12 cellular contexts compared by ENCODE assay signal in the genomic region with DNA sequence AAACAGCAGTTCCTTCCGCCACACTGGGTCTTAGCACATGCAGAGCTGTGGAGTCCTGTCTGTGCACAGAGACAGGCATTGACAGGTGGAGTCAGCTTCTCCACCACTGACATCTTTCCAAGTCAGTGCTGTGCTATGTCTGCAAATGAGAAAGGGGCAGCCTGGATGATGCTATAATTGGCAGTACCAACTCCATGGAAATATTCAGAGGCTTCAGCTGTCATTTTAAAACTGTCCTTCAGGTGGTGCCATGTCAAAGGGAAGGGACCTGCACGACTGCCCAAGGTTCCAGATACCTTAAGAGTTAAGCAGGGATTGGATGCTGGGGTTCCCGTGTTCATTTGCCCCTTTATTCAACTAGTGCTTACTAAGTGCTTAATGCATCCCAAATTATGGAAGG.
DNase-seq lines count a peak whose midpoint lies in the region; ATAC-seq and TF ChIP-seq lines count a peak whose summit lies in the region.
"Had no signal": no experiment of that assay in that cellular context is flagged by ENCODE, and none has a peak within 500 bp of the region (broad histone marks: within the 10 kb centered on the region; RNA-seq: fewer than 3 reads in every experiment).

No MANE protein-coding gene starts in this region.

- DNase-seq in activated CD4-positive, alpha-beta T cell treated with anti-CD3 and anti-CD28 coated beads, Interleukin-2, amount 10 ng/mL, durations not matched to agents 24 days and 14 days = peak; percentile 70
- no peak for DNase-seq in activated CD4-positive, alpha-beta T cell treated with anti-CD3 and anti-CD28 coated beads for 1 hour
- DNase-seq in NB4 (ENCODE audit: low read depth) (peak; percentile 9), dorsolateral prefrontal cortex (no peak), smooth muscle cell (lab: John Stamatoyannopoulos, UW; ENCODE audit: unreplicated experiment) (no peak), LoVo (ENCODE audit: low spot score) (no peak)
- DNase-seq in activated T-cell treated with anti-CD3 and anti-CD28 coated beads, Interleukin-2, amount 50 U/mL, for 1 hour = no peak
- DNase-seq: C1 segment of cervical spinal cord, naive B cell had no signal

- H3K27ac ChIP-seq in dorsolateral prefrontal cortex (peak overlapping the region in 6 of 59 donors; percentile 8 to 59 (median 22)), smooth muscle cell (ENCODE audit: low read depth) (no peak overlapping the region)
- H3K27ac ChIP-seq: SK-N-MC had no signal

- H3K27me3 Mint-ChIP-seq in activated CD4-positive, alpha-beta T cell treated with anti-CD3 and anti-CD28 coated beads, Interleukin-2, amount 10 ng/mL, durations not matched to agents 24 days and 14 days = peaks cover 17% of the 10 kb centered on the region
- H3K27me3 Mint-ChIP-seq: activated naive CD4-positive, alpha-beta T cell treated with anti-CD3 and anti-CD28 coated beads, Interleukin-2, amount 50 U/mL, for 24 hours had no signal

- intact Hi-C loops in activated CD4-positive, alpha-beta T cell treated with anti-CD3 and anti-CD28 coated beads, Interleukin-2, amount 10 ng/mL, durations not matched to agents 24 days and 14 days (cut with micrococcal nuclease) = no loop called here
- intact Hi-C loops in dorsolateral prefrontal cortex (cut with DNase I) = no loop called here

- ATAC-seq in HG02588 (IDR thresholded peaks at IDR 0.05; ENCODE audit: unreplicated experiment) = no peak

- H3K36me3 Mint-ChIP-seq in activated CD4-positive, alpha-beta T cell treated with anti-CD3 and anti-CD28 coated beads, Interleukin-2, amount 10 ng/mL, durations not matched to agents 24 days and 14 days (ENCODE audit: low read depth) = no peaks in the 10 kb centered on the region
- H3K36me3 Mint-ChIP-seq: activated naive CD4-positive, alpha-beta T cell treated with anti-CD3 and anti-CD28 coated beads, Interleukin-2, amount 50 U/mL, for 24 hours; naive B cell had no signal

- H3K9ac ChIP-seq in smooth muscle cell (ENCODE audit: low read depth) = no peak overlapping the region

- H3K36me3 ChIP-seq in smooth muscle cell (ENCODE audit: low read depth) = no peaks in the 10 kb centered on the region

- no peak overlapping the region for H3K4me3 ChIP-seq in NB4 (ENCODE audit: low read depth, low read length)
- no peak overlapping the region for H3K4me3 ChIP-seq in dorsolateral prefrontal cortex
- no peak overlapping the region for H3K4me3 ChIP-seq in smooth muscle cell
- H3K4me3 ChIP-seq: SK-N-MC had no signal

- H3K4me2 ChIP-seq in smooth muscle cell = no peak overlapping the region

- H3K27me3 ChIP-seq in dorsolateral prefrontal cortex (no peaks in the 10 kb centered on the region), smooth muscle cell (ENCODE audit: low read depth) (no peaks in the 10 kb centered on the region)

- no peak for TF ChIP-seq POLR2A in NB4 (IDR thresholded peaks at IDR 0.05; ENCODE audit: extremely low read depth, insufficient read length)

- H3K9me3 ChIP-seq in smooth muscle cell (replicated peaks; ENCODE audit: low read depth) = no peaks in the 10 kb centered on the region

- H3K27ac Mint-ChIP-seq in activated CD4-positive, alpha-beta T cell treated with anti-CD3 and anti-CD28 coated beads, Interleukin-2, amount 10 ng/mL, durations not matched to agents 24 days and 14 days = no peak overlapping the region
- H3K27ac Mint-ChIP-seq: activated naive CD4-positive, alpha-beta T cell treated with anti-CD3 and anti-CD28 coated beads, Interleukin-2, amount 50 U/mL, for 24 hours had no signal

- WGBS in smooth muscle cell (ENCODE audit: low lambda C conversion rate) = 92% methylated on average over 3 of the region's 3 CpGs

- H2AFZ ChIP-seq in smooth muscle cell (ENCODE audit: low read depth) = no peak overlapping the region

- no peaks in the 10 kb centered on the region for H3K9me3 Mint-ChIP-seq in activated CD4-positive, alpha-beta T cell treated with anti-CD3 and anti-CD28 coated beads, Interleukin-2, amount 10 ng/mL, durations not matched to agents 24 days and 14 days
- H3K9me3 Mint-ChIP-seq: activated naive CD4-positive, alpha-beta T cell treated with anti-CD3 and anti-CD28 coated beads, Interleukin-2, amount 50 U/mL, for 24 hours; naive B cell had no signal

- no peaks in the 10 kb centered on the region for H3K79me2 ChIP-seq in smooth muscle cell (ENCODE audit: low read depth)

- no peaks in the 10 kb centered on the region for H3K4me1 ChIP-seq in smooth muscle cell (ENCODE audit: low read depth)

- H3K4me3 Mint-ChIP-seq in activated CD4-positive, alpha-beta T cell treated with anti-CD3 and anti-CD28 coated beads, Interleukin-2, amount 10 ng/mL, durations not matched to agents 24 days and 14 days = no peak overlapping the region
- H3K4me3 Mint-ChIP-seq: activated naive CD4-positive, alpha-beta T cell treated with anti-CD3 and anti-CD28 coated beads, Interleukin-2, amount 50 U/mL, for 24 hours; naive B cell had no signal

- H3K4me1 Mint-ChIP-seq in activated CD4-positive, alpha-beta T cell treated with anti-CD3 and anti-CD28 coated beads, Interleukin-2, amount 10 ng/mL, durations not matched to agents 24 days and 14 days = peaks cover 4% of the 10 kb centered on the region
- H3K4me1 Mint-ChIP-seq: naive B cell had no signal

- H3F3A ChIP-seq in smooth muscle cell (ENCODE audit: low read depth) = no peaks in the 10 kb centered on the region

- TF ChIP-seq CTCF in NB4 (IDR thresholded peaks at IDR 0.05; ENCODE audit: low read depth, low read length) (peak; percentile 26), dorsolateral prefrontal cortex (IDR thresholded peaks at IDR 0.05 in 54 of 56, conservative IDR thresholded peaks at IDR 0.05 in 2 of 56; ENCODE audit: low read depth in 1 of 56, partially characterized antibody in 56 of 56) (peak in 34 of 56 donors; percentile 8 to 43 (median 27)), smooth muscle cell (IDR thresholded peaks at IDR 0.05; ENCODE audit: borderline replicate concordance, insufficient read depth, poor library complexity, severe bottlenecking) (peak; percentile 23)

- H4K20me1 ChIP-seq in smooth muscle cell (ENCODE audit: low read depth) = no peaks in the 10 kb centered on the region

Comparison
In these comparisons a context has a peak if more than half of its experiments do, and no peak if none do; other contexts are left out.
1. DNase-seq: peak in activated CD4-positive, alpha-beta T cell treated with anti-CD3 and anti-CD28 coated beads, Interleukin-2, amount 10 ng/mL, durations not matched to agents 24 days and 14 days (single experiment) and NB4 (single experiment); none in activated CD4-positive, alpha-beta T cell treated with anti-CD3 and anti-CD28 coated beads for 1 hour (single experiment), dorsolateral prefrontal cortex (0 of 10), smooth muscle cell (single experiment), activated T-cell treated with anti-CD3 and anti-CD28 coated beads, Interleukin-2, amount 50 U/mL, for 1 hour (single experiment) and LoVo (single experiment).
2. Peak in every context shown above with its lines, with median percentiles within 50 percentile points of each other: CTCF ChIP-seq.